ENCODE assay signal across 17 cellular contexts in the genomic region with DNA sequence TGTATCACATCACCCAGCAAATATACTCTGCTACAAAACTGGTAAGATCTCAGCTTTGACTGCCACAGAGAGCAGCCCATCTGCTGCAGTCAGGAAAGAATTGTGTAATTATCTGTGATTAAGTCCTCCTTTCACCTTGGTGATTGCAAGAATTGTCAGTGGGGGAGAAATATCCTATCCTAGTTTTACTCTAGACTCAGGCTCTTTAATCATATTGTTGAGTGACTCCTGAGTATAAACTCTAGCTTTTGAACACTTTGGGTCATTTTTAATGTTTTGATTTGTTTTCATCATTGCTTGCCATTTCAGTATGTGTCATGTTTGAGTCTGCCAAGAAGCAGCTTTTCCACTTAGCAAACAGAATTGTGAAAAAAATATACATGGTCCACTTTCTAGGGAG. TPM values are rescaled to one million over a fixed set of nuclear protein-coding genes. Genes with fewer than 3 reads are reported as not detected.
DNase-seq lines count a peak whose midpoint lies in the region; ATAC-seq and TF ChIP-seq lines count a peak whose summit lies in the region.
"Had no signal": no experiment of that assay in that cellular context is flagged by ENCODE, and none has a peak within 500 bp of the region (broad histone marks: within the 10 kb centered on the region; RNA-seq: fewer than 3 reads in every experiment).

No MANE protein-coding gene starts in this region.

- H3F3A ChIP-seq in PC-9 (ENCODE audit: insufficient read depth, low read depth): no peaks in the 10 kb centered on the region

- no peak for ATAC-seq in HG02678 (IDR thresholded peaks at IDR 0.05; ENCODE audit: unreplicated experiment)

- H3K4me3 ChIP-seq in PC-9: no peak overlapping the region
- H3K4me3 ChIP-seq: SK-N-MC, transverse colon had no signal

- POLR2A ChIA-PET in PC-9 (lab: Charles Lee; ENCODE audit: unreplicated experiment): no interaction called here

- peak overlapping the region; percentile 7 for H3K27ac Mint-ChIP-seq in osteocyte (ENCODE audit: unreplicated experiment)
- H3K27ac Mint-ChIP-seq: activated CD4-positive, alpha-beta memory T cell treated with anti-CD3 and anti-CD28 coated beads for 36 hours; activated naive CD8-positive, alpha-beta T cell treated with anti-CD3 and anti-CD28 coated beads, Interleukin-2, amount 10 ng/mL, durations not matched to agents 7 days and 5 days; CD8-positive, alpha-beta memory T cell had no signal

- no peak for TF ChIP-seq CTCF in osteocyte (IDR thresholded peaks at IDR 0.05)
- no peak for TF ChIP-seq CTCF in PC-9 (conservative IDR thresholded peaks at IDR 0.05)

- H3K27me3 Mint-ChIP-seq in osteocyte (ENCODE audit: unreplicated experiment): no peaks in the 10 kb centered on the region

- H3K27me3 ChIP-seq in PC-9 (ENCODE audit: insufficient read depth, low read depth): no peaks in the 10 kb centered on the region
- H3K27me3 ChIP-seq: transverse colon had no signal

- DNase-seq in NCI-H1694 treated with DMSO at 0.1 percent for 48 hours (lab: John Stamatoyannopoulos, UW) (peak; percentile 31), NCI-H1694 (lab: John Stamatoyannopoulos, UW) (no peak), NCI-H1417 treated with DMSO at 0.1 percent for 48 hours (lab: John Stamatoyannopoulos, UW) (peak; percentile 11), dedifferentiated amniotic fluid mesenchymal stem cell (ENCODE audit: extremely low spot score) (peak; percentile 40), osteocyte (ENCODE audit: extremely low spot score, unreplicated experiment) (no peak), PC-9 (no peak)
- DNase-seq in stimulated activated CD4-positive, alpha-beta T cell treated with anti-CD3 and anti-CD28 coated beads, Interleukin-2, amount 100 ng/mL, for 48 hours: no peak
- DNase-seq: activated CD4-positive, alpha-beta memory T cell treated with anti-CD3 and anti-CD28 coated beads for 36 hours; activated naive CD8-positive, alpha-beta T cell treated with anti-CD3 and anti-CD28 coated beads, Interleukin-2, amount 10 ng/mL, durations not matched to agents 7 days and 5 days; activated T-cell treated with anti-CD3 and anti-CD28 coated beads, Interleukin-2, amount 50 U/mL, for 48 hours; CD8-positive, alpha-beta memory T cell; central memory CD4-positive, alpha-beta T cell; GF-D8; nucleus accumbens; transverse colon had no signal

- H2AFZ ChIP-seq in PC-9: no peak overlapping the region

- H4K20me1 ChIP-seq in PC-9 (ENCODE audit: insufficient read depth): no peaks in the 10 kb centered on the region

- no TSS peak for BruUV-seq in PC-9 (replicated peaks; lab: Mats Ljungman, UMichigan)

- intact Hi-C loops in PC-9 (cut with micrococcal nuclease; ENCODE audit: unreplicated experiment): no loop called here

- H3K4me2 ChIP-seq in PC-9: no peak overlapping the region

- H3K36me3 Mint-ChIP-seq in osteocyte (ENCODE audit: unreplicated experiment): peaks cover 17% of the 10 kb centered on the region
- H3K36me3 Mint-ChIP-seq: activated CD4-positive, alpha-beta memory T cell treated with anti-CD3 and anti-CD28 coated beads for 36 hours; activated naive CD8-positive, alpha-beta T cell treated with anti-CD3 and anti-CD28 coated beads, Interleukin-2, amount 10 ng/mL, durations not matched to agents 7 days and 5 days; CD8-positive, alpha-beta memory T cell had no signal

- H3K9me3 ChIP-seq in PC-9 (ENCODE audit: insufficient read depth, low read depth): no peaks in the 10 kb centered on the region
- H3K9me3 ChIP-seq: transverse colon had no signal

- H3K9me3 Mint-ChIP-seq in osteocyte (ENCODE audit: unreplicated experiment): peaks cover 8% of the 10 kb centered on the region

- H3K9me2 ChIP-seq in PC-9 (ENCODE audit: insufficient read depth): no peaks in the 10 kb centered on the region

- CTCF ChIA-PET in PC-9 (lab: Charles Lee): no interaction called here

- H3K79me2 ChIP-seq in PC-9 (ENCODE audit: low read depth): no peaks in the 10 kb centered on the region

- no peak overlapping the region for H3K27ac ChIP-seq in PC-9
- H3K27ac ChIP-seq: SK-N-MC, transverse colon had no signal

- H3K36me3 ChIP-seq in PC-9 (ENCODE audit: low read depth): no peaks in the 10 kb centered on the region
- H3K36me3 ChIP-seq: transverse colon had no signal

- H3K4me3 Mint-ChIP-seq in osteocyte (ENCODE audit: unreplicated experiment): no peak overlapping the region
- H3K4me3 Mint-ChIP-seq: activated CD4-positive, alpha-beta memory T cell treated with anti-CD3 and anti-CD28 coated beads for 36 hours; activated naive CD8-positive, alpha-beta T cell treated with anti-CD3 and anti-CD28 coated beads, Interleukin-2, amount 10 ng/mL, durations not matched to agents 7 days and 5 days; CD8-positive, alpha-beta memory T cell had no signal

- H3K4me1 Mint-ChIP-seq in osteocyte (ENCODE audit: unreplicated experiment): peaks cover 16% of the 10 kb centered on the region
- H3K4me1 Mint-ChIP-seq: activated naive CD8-positive, alpha-beta T cell treated with anti-CD3 and anti-CD28 coated beads, Interleukin-2, amount 10 ng/mL, durations not matched to agents 7 days and 5 days; CD8-positive, alpha-beta memory T cell had no signal

- no peaks in the 10 kb centered on the region for H3K4me1 ChIP-seq in PC-9 (replicated peaks; ENCODE audit: insufficient read depth)
- H3K4me1 ChIP-seq: transverse colon had no signal

RNA-seq across cellular contexts. Expression of a gene that starts 32.1 kb away (rescaled TPM):
- total RNA-seq in osteocyte (67.0 and 67.5 TPM in 2 replicates), PC-9 (2021) (0.28 and 0.43 TPM in 2 replicates)

Comparison
In these comparisons a context has a peak if more than half of its experiments do, and no peak if none do; other contexts are left out.
1. DNase-seq: peak in NCI-H1694 treated with DMSO at 0.1 percent for 48 hours (single experiment), NCI-H1417 treated with DMSO at 0.1 percent for 48 hours (single experiment) and dedifferentiated amniotic fluid mesenchymal stem cell (single experiment); none in NCI-H1694 (single experiment), osteocyte (single experiment), PC-9 (0 of 2) and stimulated activated CD4-positive, alpha-beta T cell treated with anti-CD3 and anti-CD28 coated beads, Interleukin-2, amount 100 ng/mL, for 48 hours (0 of 2).
2. RNA of a gene that starts 32.1 kb away (total RNA-seq): 67.0 to 67.5 TPM in osteocyte; 0.28 to 0.43 TPM in PC-9; every median in the first group is over 10 times any median in the second.